17 cellular contexts compared by ENCODE assay signal in the genomic region with DNA sequence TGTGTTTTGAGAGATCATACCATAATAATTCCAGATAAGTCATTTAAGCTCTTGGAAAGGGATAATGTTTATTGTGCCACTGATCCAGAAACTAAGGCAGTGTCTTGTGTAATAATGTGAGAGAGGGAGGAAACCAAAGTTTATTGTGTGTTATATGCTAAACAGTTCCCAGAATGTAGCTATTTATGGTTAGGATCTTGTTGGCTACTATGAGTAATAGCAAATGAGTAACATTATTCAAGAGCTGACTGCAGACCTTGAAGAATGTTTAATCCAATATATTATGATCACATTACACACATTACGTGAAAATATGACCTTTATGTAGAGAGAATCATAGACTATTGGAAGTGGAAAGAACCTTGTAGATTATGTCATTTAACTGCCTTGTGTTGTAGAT.
DNase-seq lines count a peak whose midpoint lies in the region; ATAC-seq and TF ChIP-seq lines count a peak whose summit lies in the region.
"Had no signal": no experiment of that assay in that cellular context is flagged by ENCODE, and none has a peak within 500 bp of the region (broad histone marks: within the 10 kb centered on the region; RNA-seq: fewer than 3 reads in every experiment).

No MANE protein-coding gene starts in this region.

- H3K4me3 ChIP-seq in AG04450 (ENCODE audit: low read depth, low read length) (no peak overlapping the region), IMR-90 (ENCODE audit: insufficient read depth, low read depth, low read length) (no peak overlapping the region)
- H3K4me3 ChIP-seq: esophagus squamous epithelium, MG63, spleen had no signal

- H3K36me3 ChIP-seq in IMR-90 (ENCODE audit: control insufficient read depth, insufficient read depth, low read length) = no peaks in the 10 kb centered on the region
- H3K36me3 ChIP-seq: esophagus squamous epithelium, MG63 had no signal

- DNase-seq in AG04450 (ENCODE audit: low read depth, low spot score) (peak; percentile 61), IMR-90 (peak; percentile 94), brain pericyte (ENCODE audit: low read depth, low spot score) (peak; percentile 12), iris pigment epithelial cell (ENCODE audit: low read depth) (peak; percentile 91), NCI-H2227 treated with DMSO at 0.1 percent for 48 hours (lab: John Stamatoyannopoulos, UW) (no peak), T-helper 2 cell (no peak), type B pancreatic cell (ENCODE audit: extremely low spot score, unreplicated experiment) (no peak), C1 segment of cervical spinal cord (lab: John Stamatoyannopoulos, UW) (no peak)
- DNase-seq: activated T-cell treated with anti-CD3 and anti-CD28 coated beads, Interleukin-2, amount 50 U/mL, for 48 hours; caudate nucleus; esophagus squamous epithelium; kidney; MG63; NCI-H69; spleen had no signal

- no peak for TF ChIP-seq CTCF in AG04450 (IDR thresholded peaks at IDR 0.05; ENCODE audit: low read depth, low read length)
- TF ChIP-seq CTCF in IMR-90 (conservative IDR thresholded peaks at IDR 0.05; ENCODE audit: low read depth, low read length) = no peak
- TF ChIP-seq CTCF in type B pancreatic cell (conservative IDR thresholded peaks at IDR 0.05) = no peak

- ATAC-seq in IMR-90 (ENCODE audit: low read depth) = peak; percentile 99

- no peak for TF ChIP-seq POLR2A in IMR-90 (IDR thresholded peaks at IDR 0.05; ENCODE audit: low read depth, low read length)

- H3K9me3 Mint-ChIP-seq in type B pancreatic cell = peaks cover 14% of the 10 kb centered on the region

- dilution Hi-C loops in IMR-90 (cut with HindIII; ENCODE audit: low sequenced_read_pairs, unreplicated experiment) = no loop called here

- no peak for TF ChIP-seq RAD21 in IMR-90 (IDR thresholded peaks at IDR 0.05; ENCODE audit: low read length)

- H2BK120ac ChIP-seq in IMR-90 (ENCODE audit: low read depth, low read length) = peak overlapping the region; percentile 7; the same call in 1 of the 2 replicates

- H4K5ac ChIP-seq in IMR-90 (ENCODE audit: low read depth, low read length) = no peak overlapping the region

- peaks cover 6% of the 10 kb centered on the region for H3K4me1 ChIP-seq in IMR-90 (ENCODE audit: control insufficient read depth, insufficient read depth, low read length)
- H3K4me1 ChIP-seq: spleen had no signal

- no peak overlapping the region for H3K14ac ChIP-seq in IMR-90 (replicated peaks; ENCODE audit: low read depth, low read length)

- H3K9me3 ChIP-seq in AG04450 (ENCODE audit: control insufficient read depth, insufficient read depth, low read length) = no peaks in the 10 kb centered on the region
- no peaks in the 10 kb centered on the region for H3K9me3 ChIP-seq in IMR-90 (ENCODE audit: control insufficient read depth, insufficient read depth, low read length)

- no peak overlapping the region for H3K4me3 Mint-ChIP-seq in type B pancreatic cell
- H3K4me3 Mint-ChIP-seq: B cell, nephron had no signal

- BruUV-seq in IMR-90 (replicated peaks; lab: Mats Ljungman, UMichigan) = no TSS peak

- no peak overlapping the region for H4K91ac ChIP-seq in IMR-90 (ENCODE audit: insufficient read depth, low read depth, low read length)

- H3K4me2 ChIP-seq in IMR-90 (ENCODE audit: low read depth, low read length) = peak overlapping the region; percentile 37; the same call in 1 of the 2 replicates

- H3K27me3 ChIP-seq in AG04450 (ENCODE audit: control insufficient read depth, insufficient read depth, low read length) (no peaks in the 10 kb centered on the region), IMR-90 (ENCODE audit: control insufficient read depth, insufficient read depth, low read length) (no peaks in the 10 kb centered on the region)
- H3K27me3 ChIP-seq: esophagus squamous epithelium, MG63, spleen had no signal

- peaks cover 3% of the 10 kb centered on the region; the same call in 1 of the 2 replicates for H3K9me1 ChIP-seq in IMR-90 (ENCODE audit: insufficient read depth, low read length)

- H2AK9ac ChIP-seq in IMR-90 (replicated peaks; ENCODE audit: low read depth, low read length, poor library complexity) = no peak overlapping the region

- H3K27me3 Mint-ChIP-seq in type B pancreatic cell = no peaks in the 10 kb centered on the region
- H3K27me3 Mint-ChIP-seq: B cell had no signal

- H3K4ac ChIP-seq in IMR-90 (ENCODE audit: low read depth, low read length) = no peak overlapping the region; the same call in 1 of the 2 replicates

- H3K56ac ChIP-seq in IMR-90 (ENCODE audit: extremely low read depth, insufficient read depth, low read length) = no peak overlapping the region

- peak overlapping the region; percentile 64; the same call in 1 of the 2 replicates for H2BK20ac ChIP-seq in IMR-90 (ENCODE audit: low read depth, low read length)

- no peak overlapping the region for H3K23ac ChIP-seq in IMR-90 (ENCODE audit: low read depth, low read length)

- no peak overlapping the region for H4K8ac ChIP-seq in IMR-90 (ENCODE audit: low read depth in 2 of 2, low read length in 2 of 2)

- intact Hi-C loops in IMR-90 (cut with micrococcal nuclease) = no loop called here

- H3K27ac Mint-ChIP-seq in type B pancreatic cell = no peak overlapping the region
- H3K27ac Mint-ChIP-seq: B cell, nephron had no signal

- no peak overlapping the region for H2BK15ac ChIP-seq in IMR-90 (ENCODE audit: low read depth, low read length)

- no peak overlapping the region for H2AFZ ChIP-seq in IMR-90 (replicated peaks; ENCODE audit: low read length, poor library complexity)

- H3K27ac ChIP-seq in AG04450 (ENCODE audit: low read depth, low read length) = no peak overlapping the region
- no peak overlapping the region for H3K27ac ChIP-seq in IMR-90 (ENCODE audit: insufficient read depth, low read length)
- H3K27ac ChIP-seq: spleen had no signal

- peak overlapping the region; percentile 37; the same call in 1 of the 2 replicates for H3K18ac ChIP-seq in IMR-90 (ENCODE audit: low read depth, low read length)

- no peaks in the 10 kb centered on the region for H4K20me1 ChIP-seq in IMR-90 (ENCODE audit: insufficient read depth, low read length)

- in situ Hi-C loops in IMR-90 (cut with MboI; ENCODE audit: low sequenced_read_pairs) = no loop called here

- no CpG with 5 or more reads among the region's 1 CpG for WGBS in IMR-90 (ENCODE audit: extremely low coverage in 2 of 2, insufficient read length in 1 of 2), 2 experiments

- CTCF ChIA-PET in AG04450 (lab: Charles Lee) = interaction anchor here (1.8 kb wide), 1 partner anchor 97 kb away, joined by 4 read pairs; no protein-coding TSS in a partner anchor
- CTCF ChIA-PET in IMR-90 (lab: Yijun Ruan, JAX) = interaction anchor here (1.0 kb wide), 1 partner anchor 25 kb away, joined by 6 read pairs; no protein-coding TSS in a partner anchor

- no peak overlapping the region for H2AK5ac ChIP-seq in IMR-90 (ENCODE audit: low read depth, low read length)

- H2BK5ac ChIP-seq in IMR-90 (ENCODE audit: low read depth, low read length, poor library complexity, severe bottlenecking) = peak overlapping the region; percentile 60

- H3K79me1 ChIP-seq in IMR-90 (ENCODE audit: low read depth in 1 of 2, low read length in 2 of 2) = peaks cover 0 to 3% of the 10 kb centered on the region in 2 experiments; a peak in 1 of 4 replicates

- no peaks in the 10 kb centered on the region for H3K4me1 Mint-ChIP-seq in type B pancreatic cell (ENCODE audit: unreplicated experiment)
- H3K4me1 Mint-ChIP-seq: B cell, nephron had no signal

- peaks cover 7% of the 10 kb centered on the region for H3K36me3 Mint-ChIP-seq in type B pancreatic cell

- POLR2A ChIA-PET in AG04450 (lab: Yijun Ruan, JAX) = interaction anchor here (0.6 kb wide), 2 partner anchors 86 to 377 kb away, joined by 3 to 8 read pairs; no protein-coding TSS in a partner anchor
- POLR2A ChIA-PET in IMR-90 (lab: Charles Lee; ENCODE audit: unreplicated experiment) = no interaction called here

- H3K9ac ChIP-seq in IMR-90 (ENCODE audit: low read depth, low read length) = no peak overlapping the region

TF ChIP-seq in IMR-90, 13 proteins besides CTCF, POLR2A, EP300 and RAD21:
- no peak for TF ChIP-seq RCOR1 (IDR thresholded peaks at IDR 0.05; ENCODE audit: insufficient replicate concordance, low read length)
- TF ChIP-seq BHLHE40 (IDR thresholded peaks at IDR 0.05; ENCODE audit: low read depth, low read length) = no peak
- TF ChIP-seq CHD1 (IDR thresholded peaks at IDR 0.05; ENCODE audit: low read depth, low read length) = no peak
- TF ChIP-seq NFE2L2 (IDR thresholded peaks at IDR 0.05; ENCODE audit: low read depth, low read length) = no peak
- TF ChIP-seq FOS (IDR thresholded peaks at IDR 0.05; ENCODE audit: low read depth, low read length) = 0 out of 2 replicates have a peak, but pooled peaks have one; percentile 32
- TF ChIP-seq MXI1 (IDR thresholded peaks at IDR 0.05; ENCODE audit: borderline replicate concordance, low read depth, low read length) = no peak
- peak; percentile 95 for TF ChIP-seq CEBPB (IDR thresholded peaks at IDR 0.05; ENCODE audit: low read depth, low read length)
- TF ChIP-seq, protein P1, sequence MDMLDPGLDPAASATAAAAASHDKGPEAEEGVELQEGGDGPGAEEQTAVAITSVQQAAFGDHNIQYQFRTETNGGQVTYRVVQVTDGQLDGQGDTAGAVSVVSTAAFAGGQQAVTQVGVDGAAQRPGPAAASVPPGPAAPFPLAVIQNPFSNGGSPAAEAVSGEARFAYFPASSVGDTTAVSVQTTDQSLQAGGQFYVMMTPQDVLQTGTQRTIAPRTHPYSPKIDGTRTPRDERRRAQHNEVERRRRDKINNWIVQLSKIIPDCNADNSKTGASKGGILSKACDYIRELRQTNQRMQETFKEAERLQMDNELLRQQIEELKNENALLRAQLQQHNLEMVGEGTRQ (IDR thresholded peaks at IDR 0.05; ENCODE audit: low read depth, low read length) = no peak
- TF ChIP-seq, protein P2, sequence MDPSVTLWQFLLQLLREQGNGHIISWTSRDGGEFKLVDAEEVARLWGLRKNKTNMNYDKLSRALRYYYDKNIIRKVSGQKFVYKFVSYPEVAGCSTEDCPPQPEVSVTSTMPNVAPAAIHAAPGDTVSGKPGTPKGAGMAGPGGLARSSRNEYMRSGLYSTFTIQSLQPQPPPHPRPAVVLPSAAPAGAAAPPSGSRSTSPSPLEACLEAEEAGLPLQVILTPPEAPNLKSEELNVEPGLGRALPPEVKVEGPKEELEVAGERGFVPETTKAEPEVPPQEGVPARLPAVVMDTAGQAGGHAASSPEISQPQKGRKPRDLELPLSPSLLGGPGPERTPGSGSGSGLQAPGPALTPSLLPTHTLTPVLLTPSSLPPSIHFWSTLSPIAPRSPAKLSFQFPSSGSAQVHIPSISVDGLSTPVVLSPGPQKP (IDR thresholded peaks at IDR 0.05; ENCODE audit: borderline replicate concordance, low read depth, low read length) = no peak
- no peak for TF ChIP-seq SMC3 (IDR thresholded peaks at IDR 0.05; ENCODE audit: low read depth, low read length)
- no peak for TF ChIP-seq MAFK (IDR thresholded peaks at IDR 0.05; ENCODE audit: low read depth, low read length)
- no peak for TF ChIP-seq RFX5 (IDR thresholded peaks at IDR 0.05; ENCODE audit: low read depth, low read length)
- no peak for TF ChIP-seq MAZ (IDR thresholded peaks at IDR 0.05; ENCODE audit: borderline replicate concordance, low read depth, low read length)

Comparison
In these comparisons a context has a peak if more than half of its experiments do, and no peak if none do; other contexts are left out.
1. DNase-seq: peak in AG04450 (single experiment), IMR-90 (single experiment), brain pericyte (single experiment) and iris pigment epithelial cell (single experiment); none in NCI-H2227 treated with DMSO at 0.1 percent for 48 hours (single experiment), T-helper 2 cell (0 of 5), type B pancreatic cell (single experiment) and C1 segment of cervical spinal cord (0 of 14).